In genomic region chr14:34058510-34058909, GRCh38 we compare ENCODE assay signal across 28 cellular contexts.
"Had no signal": no experiment of that assay in that cellular context is flagged by ENCODE, and none has a peak within 500 bp of the region (broad histone marks: within the 10 kb centered on the region; RNA-seq: fewer than 3 reads in every experiment).

No MANE protein-coding gene starts in this region.

- H3K4me1 ChIP-seq: parathyroid adenoma, testis had no signal

- H3K4me3 ChIP-seq: neural progenitor cell, ovary, skin epidermis, smooth muscle cell, spleen, suprapubic skin, testis, tibial artery, transverse colon, upper lobe of right lung, uterus had no signal

- ATAC-seq: naive thymus-derived CD4-positive, alpha-beta T cell; natural killer cell; right cardiac atrium; sciatic nerve; stimulated activated memory B cell treated with anti-CD40 and anti-IgM and Interleukin-4, amounts not matched to agents 10 μg/mL and 1 μg/mL and 100 μg/mL, for 72 hours; stimulated activated naive CD8-positive, alpha-beta T cell treated with anti-CD3 and anti-CD28 coated beads, Interleukin-15, amount 100 ng/mL, for 72 hours; stimulated activated naive CD8-positive, alpha-beta T cell treated with anti-CD3 and anti-CD28 coated beads, Interleukin-15, Interleukin-2, amounts not matched to agents 100 U/mL and 50 U/mL, for 24 hours; upper lobe of right lung had no signal

- H2AFZ ChIP-seq: neural progenitor cell, parathyroid adenoma had no signal

- H3K36me3 ChIP-seq: neural progenitor cell, ovary, spleen, suprapubic skin, tibial artery, transverse colon, upper lobe of right lung, uterus had no signal

- H3K27me3 ChIP-seq: ovary, suprapubic skin, testis, tibial artery, transverse colon, upper lobe of right lung, uterus had no signal

- H3K9me3 ChIP-seq: ovary, spleen, suprapubic skin, testis, tibial artery, transverse colon, upper lobe of right lung, uterus had no signal

- H3K27ac ChIP-seq: neural progenitor cell, ovary, parathyroid adenoma, suprapubic skin, testis, upper lobe of right lung, uterus had no signal

- H3K79me2 ChIP-seq: parathyroid adenoma had no signal

- H3K9ac ChIP-seq: neural progenitor cell, parathyroid adenoma had no signal

- H3K4me2 ChIP-seq: neural progenitor cell had no signal

- DNase-seq: naive thymus-derived CD4-positive, alpha-beta T cell; natural killer cell; occipital lobe; ovary; posterior cingulate gyrus; right cardiac atrium; spleen; stimulated activated CD4-positive, alpha-beta T cell treated with anti-CD3 and anti-CD28 coated beads, Interleukin-12 subunit alpha, Interleukin-12 subunit beta, amount 100 ng/mL, for 4 hours; stimulated activated CD4-positive, alpha-beta T cell treated with anti-CD3 and anti-CD28 coated beads, Interleukin-1b, Interleukin-23, amount 100 ng/mL, for 48 hours; stimulated activated CD4-positive, alpha-beta T cell treated with anti-CD3 and anti-CD28 coated beads, Interleukin-4, amount 100 ng/mL, for 1 hour; stimulated activated CD4-positive, alpha-beta T cell treated with anti-CD3 and anti-CD28 coated beads, Interleukin-4, amount 100 ng/mL, for 4 hours; stimulated activated CD8-positive, alpha-beta memory T cell treated with anti-CD3 and anti-CD28 coated beads, Interleukin-4, amount 100 ng/mL, for 48 hours; stimulated activated naive CD4-positive, alpha-beta T cell; stimulated activated naive CD8-positive, alpha-beta T cell treated with anti-CD3 and anti-CD28 coated beads, Interleukin-15, amount 100 ng/mL, for 72 hours; stimulated activated naive CD8-positive, alpha-beta T cell treated with anti-CD3 and anti-CD28 coated beads, Interleukin-15, Interleukin-2, amounts not matched to agents 100 U/mL and 50 U/mL, for 24 hours; substantia nigra; testis; tibial artery; transverse colon; upper lobe of right lung; uterus had no signal
